Comparison of ENCODE assay signal across 1 cellular context in genomic region chr5:139251281-139251687, GRCh38.
TF ChIP-seq lines count a peak whose summit lies in the region.

No MANE protein-coding gene starts in this region.

TF ChIP-seq in GM23338, 12 proteins besides CTCF, POLR2A, EP300 and RAD21 (continued from another document):
- TF ChIP-seq ZNF462 (CRISPR knock-in tag; IDR thresholded peaks at IDR 0.05) (no peak), ZNF114 (CRISPR knock-in tag; IDR thresholded peaks at IDR 0.05) (no peak), JUNB (IDR thresholded peaks at IDR 0.05; ENCODE audit: unreplicated experiment) (no peak), ZNF331 (CRISPR knock-in tag; IDR thresholded peaks at IDR 0.05; ENCODE audit: low read depth) (no peak), ETS1 (IDR thresholded peaks at IDR 0.05) (no peak)
